Comparison of ENCODE assay signal across 26 cellular contexts in the genomic region with DNA sequence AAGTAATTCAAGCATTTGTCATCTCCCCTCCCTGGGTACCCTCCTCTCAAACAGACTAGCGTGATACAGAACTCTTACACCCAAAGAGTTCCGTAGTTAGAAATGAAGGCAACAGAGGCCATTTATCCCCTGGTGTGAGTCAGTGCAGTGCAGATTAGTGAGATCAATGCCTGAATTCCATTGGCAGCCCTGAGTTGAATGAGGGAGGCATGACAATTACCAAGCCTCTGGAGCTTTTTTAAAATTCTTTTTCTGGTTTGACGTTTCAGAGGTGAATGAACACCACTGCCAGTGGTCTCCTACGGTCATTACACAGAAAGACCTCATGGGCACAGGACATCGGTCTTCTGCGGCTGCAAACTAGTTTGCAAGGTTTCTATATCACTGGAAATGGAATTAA.
"Had no signal": no experiment of that assay in that cellular context is flagged by ENCODE, and none has a peak within 500 bp of the region (broad histone marks: within the 10 kb centered on the region; RNA-seq: fewer than 3 reads in every experiment).

No MANE protein-coding gene starts in this region.

- H3K36me3 ChIP-seq: adrenal gland, breast epithelium, SJSA1 had no signal

- DNase-seq: activated CD4-positive, alpha-beta T cell treated with anti-CD3 and anti-CD28 coated beads for 48 hours; activated CD4-positive, alpha-beta T cell treated with anti-CD3 and anti-CD28 coated beads, Interleukin-2, amount 50 U/mL, for 4 hours; activated CD4-positive, CD25-positive, alpha-beta regulatory T cell treated with anti-CD3 and anti-CD28 coated beads, Interleukin-2, amount 50 U/mL, for 72 hours; activated CD8-positive, alpha-beta memory T cell treated with anti-CD3 and anti-CD28 coated beads, Interleukin-2, amount 50 U/mL, for 48 hours; activated CD8-positive, alpha-beta T cell treated with anti-CD3 and anti-CD28 coated beads, Interleukin-2, amount 10 ng/mL, durations not matched to agents 7 days and 5 days; activated naive CD4-positive, alpha-beta T cell treated with anti-CD3 and anti-CD28 coated beads, Interleukin-2, amount 50 U/mL, for 16 hours; activated naive CD8-positive, alpha-beta T cell treated with anti-CD3 and anti-CD28 coated beads, Interleukin-2, amount 10 ng/mL, durations not matched to agents 7 days and 5 days; activated T-cell treated with anti-CD3 and anti-CD28 coated beads, Interleukin-2, amount 50 U/mL, for 1 hour; adrenal gland; anterior cingulate cortex; caudate nucleus; KG1; NCI-H1048; NCI-H146; NCI-H187 treated with DMSO at 0.1 percent for 48 hours; NCI-H2107; NCI-H2171 treated with DMSO at 0.1 percent for 48 hours; NCI-H345; NCI-H510A; NCI-H526 treated with DMSO at 0.1 percent for 48 hours; NK-92 treated with Interleukin-12 subunit alpha and Interleukin-12 subunit beta, amount 100 ng/mL, for 24 hours; PC-3; SHP77 had no signal

- FAIRE-seq: RCC 7860 had no signal

- H3K4me1 ChIP-seq: adrenal gland, breast epithelium, SJSA1 had no signal

- H3K27me3 ChIP-seq: adrenal gland, breast epithelium, SJSA1 had no signal

- H3K4me3 ChIP-seq: adrenal gland, breast epithelium, SJSA1 had no signal

- H3K27ac ChIP-seq: adrenal gland, breast epithelium, SJSA1 had no signal

- ATAC-seq: activated CD8-positive, alpha-beta T cell treated with anti-CD3 and anti-CD28 coated beads, Interleukin-2, amount 10 ng/mL, durations not matched to agents 7 days and 5 days; PC-3 had no signal

- H3K9me3 ChIP-seq: adrenal gland, SJSA1 had no signal
